Comparison of ENCODE assay signal across 23 cellular contexts in genomic region chr6:5846889-5847288, GRCh38.
"Had no signal": no experiment of that assay in that cellular context is flagged by ENCODE, and none has a peak within 500 bp of the region (broad histone marks: within the 10 kb centered on the region; RNA-seq: fewer than 3 reads in every experiment).

No MANE protein-coding gene starts in this region.

- ATAC-seq: activated CD8-positive, alpha-beta T cell treated with anti-CD3 and anti-CD28 coated beads for 36 hours; foreskin keratinocyte; naive thymus-derived CD4-positive, alpha-beta T cell had no signal

- H2AFZ ChIP-seq: hepatocyte had no signal

- FAIRE-seq: astrocyte, urothelium cell line had no signal

- H3K4me1 ChIP-seq: foreskin keratinocyte had no signal

- H3K9me3 Mint-ChIP-seq: activated CD8-positive, alpha-beta T cell treated with anti-CD3 and anti-CD28 coated beads for 36 hours; activated naive CD8-positive, alpha-beta T cell treated with anti-CD3 and anti-CD28 coated beads for 36 hours; activated T-helper 2 cell treated with anti-CD3 and anti-CD28 coated beads, Interferon-gamma antibody, Interleukin-2, Interleukin-4, amounts not matched to agents 10 μg/mL and 5 μg/mL and 100 μg/mL, durations not matched to agents 14 hours and 24 hours and 36 hours; neural crest cell had no signal

- H3K79me2 ChIP-seq: hepatocyte had no signal

- H3K4me3 ChIP-seq: hepatocyte, left ventricle myocardium inferior, sigmoid colon, thyroid gland had no signal

- H3K36me3 ChIP-seq: left ventricle myocardium inferior, sigmoid colon, thyroid gland had no signal

- H3K27ac ChIP-seq: foreskin keratinocyte, hepatocyte, left ventricle myocardium inferior, sigmoid colon, thyroid gland had no signal

- H3K27me3 Mint-ChIP-seq: activated naive CD8-positive, alpha-beta T cell treated with anti-CD3 and anti-CD28 coated beads for 36 hours had no signal

- H3K27me3 ChIP-seq: thyroid gland had no signal

- H3K4me2 ChIP-seq: hepatocyte had no signal

- H3K4me3 Mint-ChIP-seq: activated CD4-positive, alpha-beta T cell treated with anti-CD3 and anti-CD28 coated beads, Interleukin-2, amount 10 ng/mL, durations not matched to agents 7 days and 5 days; activated CD8-positive, alpha-beta T cell treated with anti-CD3 and anti-CD28 coated beads for 36 hours; activated naive CD8-positive, alpha-beta T cell treated with anti-CD3 and anti-CD28 coated beads for 36 hours; naive thymus-derived CD4-positive, alpha-beta T cell; neural crest cell had no signal

- DNase-seq: activated CD4-positive, alpha-beta T cell treated with anti-CD3 and anti-CD28 coated beads, Interleukin-2, amount 10 ng/mL, durations not matched to agents 7 days and 5 days; activated CD8-positive, alpha-beta T cell treated with anti-CD3 and anti-CD28 coated beads for 36 hours; activated naive CD4-positive, alpha-beta T cell; activated naive CD8-positive, alpha-beta T cell treated with anti-CD3 and anti-CD28 coated beads for 36 hours; activated T-cell treated with anti-CD3 and anti-CD28 coated beads, Interleukin-2, amount 50 U/mL, for 1 hour; central memory CD4-positive, alpha-beta T cell; dermis blood vessel endothelial cell; effector CD8-positive, alpha-beta T cell; erythroblast; foreskin keratinocyte; glutamatergic neuron; left ventricle myocardium inferior; naive thymus-derived CD4-positive, alpha-beta T cell; sigmoid colon; stimulated activated CD4-positive, alpha-beta T cell treated with anti-CD3 and anti-CD28 coated beads, Interleukin-2, amount 100 ng/mL, for 48 hours; stimulated activated naive CD4-positive, alpha-beta T cell treated with Interleukin-2 at 50 U/mL for 16 hours; substantia nigra; thyroid gland had no signal

- H3K27ac Mint-ChIP-seq: activated CD4-positive, alpha-beta T cell treated with anti-CD3 and anti-CD28 coated beads, Interleukin-2, amount 10 ng/mL, durations not matched to agents 7 days and 5 days; activated CD8-positive, alpha-beta T cell treated with anti-CD3 and anti-CD28 coated beads for 36 hours; activated naive CD8-positive, alpha-beta T cell treated with anti-CD3 and anti-CD28 coated beads for 36 hours; activated T-helper 2 cell treated with anti-CD3 and anti-CD28 coated beads, Interferon-gamma antibody, Interleukin-2, Interleukin-4, amounts not matched to agents 10 μg/mL and 5 μg/mL and 100 μg/mL, durations not matched to agents 14 hours and 24 hours and 36 hours had no signal

- H3K9me3 ChIP-seq: thyroid gland had no signal
